Comparison of ENCODE assay signal across 8 cellular contexts in the genomic region with DNA sequence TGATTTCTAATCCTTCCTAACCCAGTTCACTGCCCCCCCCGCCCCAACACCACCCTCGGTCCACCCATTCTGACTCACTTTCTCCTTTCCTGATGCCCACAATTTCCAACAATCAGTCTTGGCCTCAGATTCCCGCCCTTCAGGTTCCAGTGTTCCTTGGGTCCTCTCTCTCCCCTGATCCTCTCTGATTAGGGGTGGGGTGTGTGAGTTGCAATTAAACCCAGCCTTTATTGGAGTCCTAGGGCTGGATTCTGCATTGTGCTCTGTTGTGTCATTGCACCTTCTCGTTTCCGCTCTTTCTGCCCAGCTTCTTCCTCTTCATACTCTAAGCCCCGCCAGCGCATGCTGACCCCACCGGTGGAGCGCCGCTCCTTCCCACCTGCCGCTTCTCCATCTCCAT. TPM values are rescaled to one million over a fixed set of nuclear protein-coding genes. Genes with fewer than 3 reads are reported as not detected.
"Had no signal": no experiment of that assay in that cellular context is flagged by ENCODE, and none has a peak within 500 bp of the region (broad histone marks: within the 10 kb centered on the region; RNA-seq: fewer than 3 reads in every experiment).

No MANE protein-coding gene starts in this region.

RNA-seq across cellular contexts. Expression of a gene that starts 0.5 kb away (rescaled TPM):
- total RNA-seq: HT1080 had no signal
- polyA plus RNA-seq: IgD-negative memory B cell had no signal

RNA-seq across cellular contexts. Expression of a gene that starts 38.6 kb away (rescaled TPM):
- total RNA-seq: M059J, PC-9 had no signal

RNA-seq across cellular contexts. Expression of a gene that starts 47.7 kb away (rescaled TPM):
- total RNA-seq: HT1080; K562; M059J; Right ventricle myocardium superior; SJSA1; T-helper 1 cell treated with Interleukin-12 subunit alpha and Interleukin-12 subunit beta and Interleukin-4 antibody, amounts not matched to agents 30 ng/mL and 1 ng/mL, for 36 hours had no signal
- polyA plus RNA-seq: K562 had no signal
